ENCODE assay signal across 23 cellular contexts in the genomic region with DNA sequence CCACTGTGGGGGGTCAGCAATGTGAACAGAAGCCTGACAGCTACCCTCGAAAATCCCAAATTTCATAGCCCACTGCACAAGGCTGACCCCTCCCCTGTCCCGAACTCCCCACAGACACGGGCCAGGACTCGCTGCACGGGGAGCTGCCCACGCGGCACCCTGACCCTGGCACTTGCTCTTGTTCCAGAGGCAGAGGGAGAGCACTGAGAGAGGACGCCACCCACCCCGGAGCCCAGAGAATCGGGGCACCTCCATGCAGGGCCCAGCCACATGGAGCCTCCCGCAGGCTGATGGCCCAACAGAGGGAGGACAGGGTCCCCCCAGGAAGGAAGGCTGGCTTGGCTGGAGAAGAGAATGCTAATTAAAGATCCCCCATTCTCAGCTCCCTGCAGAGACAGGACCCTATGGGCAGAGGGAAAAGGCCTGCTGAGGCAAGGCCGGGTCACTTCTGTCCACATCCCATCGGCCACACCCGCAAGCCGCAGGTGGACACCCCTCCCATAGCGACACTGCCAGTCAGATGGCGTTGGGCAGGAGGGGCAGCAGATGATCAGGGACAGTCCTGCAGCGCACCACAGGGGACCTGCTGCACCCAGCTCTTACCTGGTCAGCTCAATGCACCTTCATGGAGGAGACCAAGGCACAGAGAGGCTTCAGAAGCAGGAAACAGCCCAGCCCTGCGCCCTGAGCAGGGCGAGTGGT.
"Had no signal": no experiment of that assay in that cellular context is flagged by ENCODE, and none has a peak within 500 bp of the region (broad histone marks: within the 10 kb centered on the region; RNA-seq: fewer than 3 reads in every experiment).

No MANE protein-coding gene starts in this region.

- H3K27me3 ChIP-seq: hepatocyte, neutrophil, ovary, right atrium auricular region, tibial artery, upper lobe of right lung had no signal

- H3K4me2 ChIP-seq: hepatocyte had no signal

- H3K36me3 ChIP-seq: lower lobe of right lung, neutrophil, ovary, right atrium auricular region, thoracic aorta, upper lobe of right lung had no signal

- H2AFZ ChIP-seq: hepatocyte had no signal

- H3K9me3 ChIP-seq: lower lobe of right lung, neutrophil, ovary, right atrium auricular region, suprapubic skin, thoracic aorta, tibial artery, upper lobe of right lung had no signal

- DNase-seq: islet precursor cell; left ventricle myocardium superior; lower lobe of right lung; mammary epithelial cell; mesenchymal stem cell; naive thymus-derived CD8-positive, alpha-beta T cell; occipital lobe; ovary; stimulated activated CD4-positive, alpha-beta T cell treated with anti-CD3 and anti-CD28 coated beads, Interleukin-12 subunit alpha, Interleukin-12 subunit beta, amount 100 ng/mL, for 4 hours; stimulated activated CD4-positive, alpha-beta T cell treated with anti-CD3 and anti-CD28 coated beads, Interleukin-15, amount 100 ng/mL, for 24 hours; stimulated activated CD4-positive, alpha-beta T cell treated with anti-CD3 and anti-CD28 coated beads, Interleukin-2, amount 100 ng/mL, for 24 hours; stimulated activated CD4-positive, alpha-beta T cell treated with anti-CD3 and anti-CD28 coated beads, Interleukin-4, amount 100 ng/mL, for 1 hour; stimulated activated naive B cell treated with anti-CD40 and anti-IgM and Interleukin-4, amounts not matched to agents 10 μg/mL and 1 μg/mL and 100 μg/mL, for 72 hours; tibial artery; trophoblast cell; upper lobe of right lung had no signal

- H3K4me3 ChIP-seq: hepatocyte, lower lobe of right lung, ovary, right atrium auricular region, skin epidermis, suprapubic skin, thoracic aorta, tibial artery, upper lobe of right lung had no signal

- H3K4me1 ChIP-seq: lower lobe of right lung, right atrium auricular region, suprapubic skin, tibial artery, upper lobe of right lung had no signal

- ATAC-seq: left ventricle myocardium superior; lower lobe of right lung; naive thymus-derived CD8-positive, alpha-beta T cell; sciatic nerve; stimulated activated naive B cell treated with anti-CD40 and anti-IgM and Interleukin-4, amounts not matched to agents 10 μg/mL and 1 μg/mL and 100 μg/mL, for 72 hours; upper lobe of right lung had no signal

- H3K27ac ChIP-seq: hepatocyte, lower lobe of right lung, neutrophil, ovary, right atrium auricular region, skin epidermis, suprapubic skin, thoracic aorta, tibial artery, upper lobe of right lung had no signal
